ENCODE assay signal across 16 cellular contexts in genomic region chr1:29539971-29540370, GRCh38.
A peak's percentile ranks its signal among the peaks of the same experiment; 100 is the strongest.
DNase-seq lines count a peak whose midpoint lies in the region; ATAC-seq and TF ChIP-seq lines count a peak whose summit lies in the region.
"Had no signal": no experiment of that assay in that cellular context is flagged by ENCODE, and none has a peak within 500 bp of the region (broad histone marks: within the 10 kb centered on the region; RNA-seq: fewer than 3 reads in every experiment).

No MANE protein-coding gene starts in this region.

- H2AFZ ChIP-seq in neuronal stem cell (ENCODE audit: low read length) (no peak overlapping the region), GM23338 (no peak overlapping the region)

- H2BK12ac ChIP-seq in neuronal stem cell (ENCODE audit: low read length): no peak overlapping the region

- H3K9me3 ChIP-seq in neuronal stem cell (replicated peaks in 1 of 2; ENCODE audit: control insufficient read depth in 2 of 2, insufficient read depth in 1 of 2, low read depth in 1 of 2, low read length in 2 of 2) (no peaks in the 10 kb centered on the region), stomach (no peaks in the 10 kb centered on the region)
- H3K9me3 ChIP-seq: BE2C had no signal

- peak overlapping the region; percentile 41 for H3K18ac ChIP-seq in neuronal stem cell (ENCODE audit: low read length)

- no peak overlapping the region for H3K4me2 ChIP-seq in neuronal stem cell (ENCODE audit: insufficient read depth, low read length, poor library complexity, severe bottlenecking)
- H3K4me2 ChIP-seq in GM23338: no peak overlapping the region

- intact Hi-C loops in stomach (cut with DNase I; ENCODE audit: low total_unique reads): no loop called here

- H3K4me1 Mint-ChIP-seq in GM23338: no peaks in the 10 kb centered on the region; the same call in 2 of the 3 replicates
- H3K4me1 Mint-ChIP-seq: H9 had no signal

- H3K27ac ChIP-seq in neuronal stem cell (replicated peaks; ENCODE audit: low read length) (no peak overlapping the region), stomach (no peak overlapping the region), GM23338 (ENCODE audit: low read depth) (no peak overlapping the region)

- no peak overlapping the region for H3K14ac ChIP-seq in neuronal stem cell (ENCODE audit: low read length)

- H4K8ac ChIP-seq in neuronal stem cell (ENCODE audit: low read depth, low read length): no peak overlapping the region

- H3K9me2 ChIP-seq in GM23338 (ENCODE audit: insufficient read depth): no peaks in the 10 kb centered on the region

- H3K9ac ChIP-seq in neuronal stem cell (ENCODE audit: low read depth, low read length, poor library complexity): no peak overlapping the region

- no CpG with 5 or more reads among the region's 7 CpGs for WGBS in neuronal stem cell (ENCODE audit: extremely low coverage in 2 of 2, insufficient read length in 2 of 2, insufficient replicate concordance in 1 of 2), 2 donors
- WGBS in stomach, 5 donors: 80 to 92% (median 88%) methylated on average over 7 of the region's 7 CpGs

- no peak overlapping the region for H3K4me3 Mint-ChIP-seq in GM23338
- H3K4me3 Mint-ChIP-seq: CD4-positive, alpha-beta T cell; H9 had no signal

- no peak for ATAC-seq in GM23338

- TF ChIP-seq CTCF in stomach (IDR thresholded peaks at IDR 0.05) (no peak), GM23338 (conservative IDR thresholded peaks at IDR 0.05; ENCODE audit: low read depth in 2 of 2) (no peak)

- H2BK5ac ChIP-seq in neuronal stem cell (ENCODE audit: low read length): no peak overlapping the region

- H3K27me3 ChIP-seq in neuronal stem cell (ENCODE audit: control insufficient read depth in 3 of 3, insufficient read depth in 3 of 3, low read depth in 1 of 3, low read length in 3 of 3): no peaks in the 10 kb centered on the region
- no peaks in the 10 kb centered on the region for H3K27me3 ChIP-seq in stomach
- no peaks in the 10 kb centered on the region for H3K27me3 ChIP-seq in GM23338 (ENCODE audit: insufficient read depth)
- H3K27me3 ChIP-seq: BE2C had no signal

- H4K91ac ChIP-seq in neuronal stem cell (ENCODE audit: low read depth, low read length, poor library complexity): no peak overlapping the region

- no peak overlapping the region for H2BK15ac ChIP-seq in neuronal stem cell (ENCODE audit: low read length)

- H3K23ac ChIP-seq in neuronal stem cell (ENCODE audit: low read depth, low read length, poor library complexity): no peak overlapping the region

- no peak for TF ChIP-seq POLR2A in stomach (IDR thresholded peaks at IDR 0.05)

- H3K4me3 ChIP-seq in neuronal stem cell (ENCODE audit: low read length in 2 of 2) (no peak overlapping the region), stomach (no peak overlapping the region), GM23338 (no peak overlapping the region)

- no peak overlapping the region for H3K4ac ChIP-seq in neuronal stem cell (ENCODE audit: low read length)

- H3K27ac Mint-ChIP-seq in GM23338: no peak overlapping the region
- H3K27ac Mint-ChIP-seq: CD4-positive, alpha-beta T cell had no signal

- no peak for TF ChIP-seq EP300 in stomach (IDR thresholded peaks at IDR 0.05)

- H3K4me1 ChIP-seq in neuronal stem cell (ENCODE audit: control insufficient read depth in 2 of 2, insufficient read depth in 1 of 2, low read depth in 1 of 2, low read length in 2 of 2): no peaks in the 10 kb centered on the region
- no peaks in the 10 kb centered on the region for H3K4me1 ChIP-seq in stomach
- H3K4me1 ChIP-seq in GM23338 (ENCODE audit: insufficient read depth): no peaks in the 10 kb centered on the region
- H3K4me1 ChIP-seq: BE2C had no signal

- peaks cover 2% of the 10 kb centered on the region for H3K27me3 Mint-ChIP-seq in GM23338 (ENCODE audit: insufficient read depth, low read depth, poor library complexity)
- H3K27me3 Mint-ChIP-seq: CD4-positive, alpha-beta T cell had no signal

- DNase-seq in islet precursor cell (peak; percentile 22), neuronal stem cell (ENCODE audit: low spot score) (no peak), stomach (peak; percentile 4), ureter (ENCODE audit: low spot score) (peak; percentile 8), GM23338 (ENCODE audit: low spot score) (no peak), KG1 (lab: John Stamatoyannopoulos, UW) (no peak)
- no peak for DNase-seq in activated CD4-positive, alpha-beta T cell treated with anti-CD3 and anti-CD28 coated beads for 4 hours
- DNase-seq: ACHN; BE2C; C1 segment of cervical spinal cord; CD4-positive, alpha-beta T cell; DMS153; DMS79; GDM1; IMR-90 had no signal

- no peaks in the 10 kb centered on the region for H3K36me3 Mint-ChIP-seq in GM23338 (ENCODE audit: low read depth)

- no peaks in the 10 kb centered on the region for H3K79me2 ChIP-seq in GM23338 (replicated peaks; ENCODE audit: insufficient read depth)

- H4K20me1 ChIP-seq in GM23338 (replicated peaks; ENCODE audit: insufficient read depth): no peaks in the 10 kb centered on the region

- H3F3A ChIP-seq in GM23338 (replicated peaks; ENCODE audit: low read depth): no peaks in the 10 kb centered on the region

- H3K79me1 ChIP-seq in neuronal stem cell (ENCODE audit: low read depth, low read length): no peaks in the 10 kb centered on the region

- no peak overlapping the region for H2AK5ac ChIP-seq in neuronal stem cell (ENCODE audit: low read depth, low read length)

- no peaks in the 10 kb centered on the region; the same call in 2 of the 3 replicates for H3K9me3 Mint-ChIP-seq in GM23338
- H3K9me3 Mint-ChIP-seq: CD4-positive, alpha-beta T cell; H9 had no signal

- H3K36me3 ChIP-seq in neuronal stem cell (replicated peaks in 1 of 2; ENCODE audit: control insufficient read depth in 2 of 2, insufficient read depth in 2 of 2, low read length in 2 of 2) (no peaks in the 10 kb centered on the region), stomach (no peaks in the 10 kb centered on the region), GM23338 (ENCODE audit: insufficient read depth) (no peaks in the 10 kb centered on the region)
- H3K36me3 ChIP-seq: BE2C had no signal

- H2BK120ac ChIP-seq in neuronal stem cell (ENCODE audit: low read depth, low read length): no peak overlapping the region

TF ChIP-seq in GM23338, 12 proteins besides CTCF, POLR2A, EP300 and RAD21 (continues in another document):
- TF ChIP-seq EZH2 (IDR thresholded peaks at IDR 0.05; ENCODE audit: low read depth, unreplicated experiment) (no peak), CREB1 (CRISPR knock-in tag; IDR thresholded peaks at IDR 0.05; ENCODE audit: low read depth) (no peak), NANOG (IDR thresholded peaks at IDR 0.05; ENCODE audit: borderline replicate concordance) (no peak), ZNF114 (CRISPR knock-in tag; IDR thresholded peaks at IDR 0.05) (no peak), POLR2AphosphoS5 (IDR thresholded peaks at IDR 0.05; ENCODE audit: low read depth) (no peak)
- TF ChIP-seq, protein P1, sequence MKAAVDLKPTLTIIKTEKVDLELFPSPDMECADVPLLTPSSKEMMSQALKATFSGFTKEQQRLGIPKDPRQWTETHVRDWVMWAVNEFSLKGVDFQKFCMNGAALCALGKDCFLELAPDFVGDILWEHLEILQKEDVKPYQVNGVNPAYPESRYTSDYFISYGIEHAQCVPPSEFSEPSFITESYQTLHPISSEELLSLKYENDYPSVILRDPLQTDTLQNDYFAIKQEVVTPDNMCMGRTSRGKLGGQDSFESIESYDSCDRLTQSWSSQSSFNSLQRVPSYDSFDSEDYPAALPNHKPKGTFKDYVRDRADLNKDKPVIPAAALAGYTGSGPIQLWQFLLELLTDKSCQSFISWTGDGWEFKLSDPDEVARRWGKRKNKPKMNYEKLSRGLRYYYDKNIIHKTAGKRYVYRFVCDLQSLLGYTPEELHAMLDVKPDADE (IDR thresholded peaks at IDR 0.05): no peak

Comparison
In these comparisons a context has a peak if more than half of its experiments do, and no peak if none do; other contexts are left out.
1. DNase-seq: peak in islet precursor cell (single experiment), stomach (single experiment) and ureter (single experiment); none in neuronal stem cell (single experiment), GM23338 (single experiment), KG1 (single experiment) and activated CD4-positive, alpha-beta T cell treated with anti-CD3 and anti-CD28 coated beads for 4 hours (0 of 2).